ENCODE assay signal across 12 cellular contexts in the genomic region with DNA sequence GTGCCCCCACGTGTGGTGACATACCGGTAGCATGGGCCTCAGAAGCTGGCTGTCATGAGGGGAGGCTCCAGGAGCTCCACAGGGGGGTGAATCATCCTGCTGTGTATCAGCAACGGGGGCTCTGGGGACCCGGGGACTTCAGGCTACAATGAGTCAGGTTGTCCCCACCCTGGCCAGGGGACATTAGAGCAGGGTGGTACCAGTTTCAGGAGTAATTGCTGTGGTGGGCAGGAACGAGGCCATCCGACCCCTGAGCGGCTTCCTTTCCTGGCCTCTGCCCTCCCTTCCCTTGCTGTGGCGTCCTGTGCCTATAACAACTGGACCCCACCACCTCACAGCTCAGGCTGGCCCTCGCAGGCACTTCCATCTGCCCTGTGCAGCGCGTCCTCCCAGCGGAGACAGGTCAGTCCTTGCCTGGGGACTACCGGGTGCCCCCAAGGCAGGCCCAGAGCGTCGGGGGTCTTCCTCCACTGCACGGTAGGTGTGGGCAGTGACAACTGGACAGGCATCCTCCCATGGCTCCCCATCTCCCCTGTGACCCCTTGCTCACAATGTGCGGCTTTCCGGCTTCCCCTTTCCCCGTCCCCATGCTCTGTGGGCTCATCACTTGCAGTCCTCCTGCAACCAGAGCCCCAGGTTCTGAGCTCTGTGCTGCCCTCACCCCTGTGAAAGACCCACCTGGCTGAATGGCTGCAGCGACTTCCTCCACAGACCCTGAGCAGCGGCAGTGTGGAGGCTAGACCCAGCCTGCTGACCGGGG.
"Had no signal": no experiment of that assay in that cellular context is flagged by ENCODE, and none has a peak within 500 bp of the region (broad histone marks: within the 10 kb centered on the region; RNA-seq: fewer than 3 reads in every experiment).

No MANE protein-coding gene starts in this region.

- H3K27me3 ChIP-seq: ascending aorta, esophagus squamous epithelium, uterus had no signal

- FAIRE-seq: islet of Langerhans, TTC549 had no signal

- H3K9me3 ChIP-seq: prostate gland, uterus had no signal

- ATAC-seq: activated naive CD8-positive, alpha-beta T cell treated with anti-CD3 and anti-CD28 coated beads, Interleukin-2, amount 50 U/mL, for 24 hours; activated T-cell treated with anti-CD3 and anti-CD28 coated beads, Interleukin-2, amount 50 U/mL, for 72 hours had no signal

- H3K36me3 ChIP-seq: ascending aorta, esophagus squamous epithelium, prostate gland, uterus had no signal

- H3K4me3 ChIP-seq: ascending aorta, esophagus squamous epithelium, prostate gland, uterus had no signal

- H3K27ac ChIP-seq: prostate gland had no signal

- DNase-seq: activated B cell treated with CpG ODN at 0.5 μM for 24 hours; activated CD4-positive, alpha-beta T cell treated with anti-CD3 and anti-CD28 coated beads, Interleukin-2, amount 50 U/mL, for 4 hours; activated naive CD8-positive, alpha-beta T cell treated with anti-CD3 and anti-CD28 coated beads, Interleukin-2, amount 50 U/mL, for 24 hours; activated T-cell treated with anti-CD3 and anti-CD28 coated beads, Interleukin-2, amount 50 U/mL, for 72 hours; esophagus squamous epithelium; stimulated activated CD4-positive, alpha-beta T cell treated with anti-CD3 and anti-CD28 coated beads, Interleukin-2, amount 100 ng/mL, for 48 hours; T-helper 2 cell; uterus had no signal

- H3K4me1 ChIP-seq: ascending aorta, esophagus squamous epithelium, prostate gland, uterus had no signal
